In the genomic region with DNA sequence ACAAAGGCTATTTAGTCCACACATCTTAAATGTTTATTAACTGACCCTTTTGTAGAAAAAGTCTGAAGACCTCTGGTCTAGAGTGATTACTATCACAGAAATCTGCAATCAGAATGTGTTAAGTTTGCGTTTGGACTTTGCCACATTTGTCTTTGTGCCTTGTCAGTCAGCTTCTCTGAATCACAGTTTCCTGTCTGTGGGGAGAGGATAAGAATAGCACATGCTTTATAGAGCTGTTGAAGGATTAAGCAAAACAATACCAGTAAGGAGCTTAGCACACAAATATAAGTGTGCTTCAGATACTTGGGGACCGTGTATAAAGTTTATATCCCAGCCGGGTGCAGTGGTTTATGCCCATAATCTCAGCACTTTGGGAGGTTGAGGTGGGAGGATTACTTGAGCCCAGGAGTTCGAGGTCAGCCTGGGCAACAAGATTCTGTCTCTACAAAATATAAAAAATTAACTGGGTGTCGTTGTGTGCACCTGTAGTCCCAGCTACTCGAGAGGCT, we compare ENCODE assay signal across 8 cellular contexts.
DNase-seq lines count a peak whose midpoint lies in the region; ATAC-seq and TF ChIP-seq lines count a peak whose summit lies in the region.

No MANE protein-coding gene starts in this region.

- intact Hi-C loops in dendritic cell treated with granulocyte-macrophage colony-stimulating factor and Interleukin-4, amounts not matched to agents 40 ng/mL and 50 ng/mL, for 4 days (cut with micrococcal nuclease) = no loop called here

- peak; percentile 67 for ATAC-seq in GM18508 (IDR thresholded peaks at IDR 0.05; ENCODE audit: insufficient read depth, unreplicated experiment)
- ATAC-seq in HG02938 (IDR thresholded peaks at IDR 0.05; ENCODE audit: unreplicated experiment) = peak; percentile 65

- TF ChIP-seq CTCF in AG10803 (conservative IDR thresholded peaks at IDR 0.05; ENCODE audit: low read length) (no peak), nephron (IDR thresholded peaks at IDR 0.05; ENCODE audit: unreplicated experiment in 3 of 3) (no peak)

- H3K27ac Mint-ChIP-seq in dendritic cell treated with granulocyte-macrophage colony-stimulating factor and Interleukin-4, amounts not matched to agents 40 ng/mL and 50 ng/mL, for 4 days = peak overlapping the region; percentile 51
- peak overlapping the region in 2 of 3 experiments; percentile 6 to 45 for H3K27ac Mint-ChIP-seq in nephron

- no peaks in the 10 kb centered on the region for H3K27me3 Mint-ChIP-seq in dendritic cell treated with granulocyte-macrophage colony-stimulating factor and Interleukin-4, amounts not matched to agents 40 ng/mL and 50 ng/mL, for 4 days
- H3K27me3 Mint-ChIP-seq in nephron (ENCODE audit: low read depth) = no peaks in the 10 kb centered on the region

- peaks cover 33% of the 10 kb centered on the region for H3K4me1 Mint-ChIP-seq in dendritic cell treated with granulocyte-macrophage colony-stimulating factor and Interleukin-4, amounts not matched to agents 40 ng/mL and 50 ng/mL, for 4 days (ENCODE audit: low read depth)
- no peaks in the 10 kb centered on the region for H3K4me1 Mint-ChIP-seq in nephron

- no peaks in the 10 kb centered on the region for H3K9me3 Mint-ChIP-seq in dendritic cell treated with granulocyte-macrophage colony-stimulating factor and Interleukin-4, amounts not matched to agents 40 ng/mL and 50 ng/mL, for 4 days
- H3K9me3 Mint-ChIP-seq in nephron = peaks cover 14% of the 10 kb centered on the region

- no peak overlapping the region for H3K4me3 Mint-ChIP-seq in dendritic cell treated with granulocyte-macrophage colony-stimulating factor and Interleukin-4, amounts not matched to agents 40 ng/mL and 50 ng/mL, for 4 days
- no peak overlapping the region for H3K4me3 Mint-ChIP-seq in nephron

- DNase-seq in AG10803 (ENCODE audit: low read depth) (peak; percentile 63), NOMO-1 (lab: John Stamatoyannopoulos, UW; ENCODE audit: unreplicated experiment in 2 of 2) (peak; percentile 56 to 93), NCI-H2171 (lab: John Stamatoyannopoulos, UW) (no peak), NCI-H146 (lab: John Stamatoyannopoulos, UW) (no peak)

- H3K36me3 Mint-ChIP-seq in dendritic cell treated with granulocyte-macrophage colony-stimulating factor and Interleukin-4, amounts not matched to agents 40 ng/mL and 50 ng/mL, for 4 days (ENCODE audit: low read depth) = no peaks in the 10 kb centered on the region
- H3K36me3 Mint-ChIP-seq in nephron (ENCODE audit: low read depth) = no peaks in the 10 kb centered on the region

- no peak overlapping the region for H3K4me3 ChIP-seq in AG10803 (ENCODE audit: low read length)

Comparison
In these comparisons a context has a peak if more than half of its experiments do, and no peak if none do; other contexts are left out.
1. DNase-seq: peak in AG10803 (single experiment) and NOMO-1 (2 of 2); none in NCI-H2171 (single experiment) and NCI-H146 (single experiment).